ENCODE assay signal across 11 cellular contexts in genomic region chr1:75672528-75673393, GRCh38.
DNase-seq lines count a peak whose midpoint lies in the region; ATAC-seq lines count a peak whose summit lies in the region.
"Had no signal": no experiment of that assay in that cellular context is flagged by ENCODE, and none has a peak within 500 bp of the region (broad histone marks: within the 10 kb centered on the region; RNA-seq: fewer than 3 reads in every experiment).

No MANE protein-coding gene starts in this region.

- no CpG with 5 or more reads among the region's 3 CpGs for WGBS in iPS DF 6.9 (ENCODE audit: insufficient coverage, insufficient read length)

- H3K27me3 ChIP-seq in iPS DF 6.9 (ENCODE audit: control insufficient read depth, insufficient read depth, low read length): no peaks in the 10 kb centered on the region
- H3K27me3 ChIP-seq: stomach had no signal

- DNase-seq in ACHN (peak; percentile 68), SW480 (ENCODE audit: low spot score) (peak; percentile 21), iPS DF 6.9 (ENCODE audit: low read depth, low spot score) (peak; percentile 31), T-helper 9 cell (no peak), AML-193 (lab: John Stamatoyannopoulos, UW) (no peak)
- DNase-seq in stimulated activated naive CD8-positive, alpha-beta T cell treated with anti-CD3 and anti-CD28 coated beads, Interleukin-15, amount 100 ng/mL, for 72 hours: no peak
- no peak for DNase-seq in stimulated activated naive CD8-positive, alpha-beta T cell treated with anti-CD3 and anti-CD28 coated beads, Interleukin-15, Interleukin-2, amounts not matched to agents 100 U/mL and 50 U/mL, for 24 hours
- DNase-seq: effector memory CD8-positive, alpha-beta T cell; NCI-H1436 treated with DMSO at 0.1 percent for 48 hours; stomach had no signal

- in situ Hi-C loops in ACHN (cut with HindIII; ENCODE audit: low pct_ligation_motif_present, low pct_unique_long_range_greater_than_20kb, low sequenced_read_pairs): no loop called here

- H3K27ac ChIP-seq in iPS DF 6.9 (ENCODE audit: low read length): no peak overlapping the region
- H3K27ac ChIP-seq: stomach had no signal

- no peak overlapping the region for H3K4me3 Mint-ChIP-seq in stimulated activated naive CD8-positive, alpha-beta T cell treated with anti-CD3 and anti-CD28 coated beads, Interleukin-15, amount 100 ng/mL, for 72 hours
- H3K4me3 Mint-ChIP-seq: effector memory CD8-positive, alpha-beta T cell had no signal

- peak; percentile 41 for ATAC-seq in HG02642 (IDR thresholded peaks at IDR 0.05; ENCODE audit: poor library complexity, unreplicated experiment)
- ATAC-seq in stimulated activated naive CD8-positive, alpha-beta T cell treated with anti-CD3 and anti-CD28 coated beads, Interleukin-15, amount 100 ng/mL, for 72 hours: no peak
- no peak for ATAC-seq in stimulated activated naive CD8-positive, alpha-beta T cell treated with anti-CD3 and anti-CD28 coated beads, Interleukin-15, Interleukin-2, amounts not matched to agents 100 U/mL and 50 U/mL, for 24 hours
- ATAC-seq: effector memory CD8-positive, alpha-beta T cell had no signal

- H3K4me1 Mint-ChIP-seq in stimulated activated naive CD8-positive, alpha-beta T cell treated with anti-CD3 and anti-CD28 coated beads, Interleukin-15, amount 100 ng/mL, for 72 hours: no peaks in the 10 kb centered on the region

- H3K9me3 Mint-ChIP-seq in stimulated activated naive CD8-positive, alpha-beta T cell treated with anti-CD3 and anti-CD28 coated beads, Interleukin-15, amount 100 ng/mL, for 72 hours: no peaks in the 10 kb centered on the region
- H3K9me3 Mint-ChIP-seq: effector memory CD8-positive, alpha-beta T cell had no signal

- peaks cover 2% of the 10 kb centered on the region; the same call in 1 of the 2 replicates for H3K4me1 ChIP-seq in iPS DF 6.9 (ENCODE audit: control insufficient read depth, insufficient read depth, low read length)
- H3K4me1 ChIP-seq: stomach had no signal

- H3K27me3 Mint-ChIP-seq in stimulated activated naive CD8-positive, alpha-beta T cell treated with anti-CD3 and anti-CD28 coated beads, Interleukin-15, amount 100 ng/mL, for 72 hours: peaks cover 6% of the 10 kb centered on the region

- no peaks in the 10 kb centered on the region for H3K36me3 ChIP-seq in iPS DF 6.9 (ENCODE audit: control insufficient read depth, insufficient read depth, low read length)
- H3K36me3 ChIP-seq: stomach had no signal

- no peaks in the 10 kb centered on the region for H3K9me3 ChIP-seq in iPS DF 6.9 (ENCODE audit: control insufficient read depth, insufficient read depth, low read length)
- H3K9me3 ChIP-seq: stomach had no signal

- H3K27ac Mint-ChIP-seq in stimulated activated naive CD8-positive, alpha-beta T cell treated with anti-CD3 and anti-CD28 coated beads, Interleukin-15, amount 100 ng/mL, for 72 hours: peak overlapping the region in 1 of 2 donors; percentile 72
- H3K27ac Mint-ChIP-seq: effector memory CD8-positive, alpha-beta T cell had no signal

- H3K4me3 ChIP-seq in iPS DF 6.9 (ENCODE audit: low read length): no peak overlapping the region
- H3K4me3 ChIP-seq: stomach had no signal

Comparison
In these comparisons a context has a peak if more than half of its experiments do, and no peak if none do; other contexts are left out.
1. DNase-seq: peak in ACHN (single experiment), SW480 (single experiment) and iPS DF 6.9 (single experiment); none in stimulated activated naive CD8-positive, alpha-beta T cell treated with anti-CD3 and anti-CD28 coated beads, Interleukin-15, amount 100 ng/mL, for 72 hours (0 of 2), T-helper 9 cell (single experiment), stimulated activated naive CD8-positive, alpha-beta T cell treated with anti-CD3 and anti-CD28 coated beads, Interleukin-15, Interleukin-2, amounts not matched to agents 100 U/mL and 50 U/mL, for 24 hours (single experiment) and AML-193 (0 of 2).